ENCODE assay signal across 8 cellular contexts in genomic region chr3:122458992-122459391, GRCh38. TPM values are rescaled to one million over a fixed set of nuclear protein-coding genes. Genes with fewer than 3 reads are reported as not detected.
DNase-seq lines count a peak whose midpoint lies in the region; ATAC-seq and TF ChIP-seq lines count a peak whose summit lies in the region.

No MANE protein-coding gene starts in this region.

- peaks cover 22% of the 10 kb centered on the region for H3K36me3 Mint-ChIP-seq in chondrocyte (ENCODE audit: low read depth)

- no peaks in the 10 kb centered on the region for H3K27me3 Mint-ChIP-seq in chondrocyte (ENCODE audit: low read depth)

- peak; percentile 83 for TF ChIP-seq CTCF in chondrocyte (IDR thresholded peaks at IDR 0.05)

- H3K4me3 Mint-ChIP-seq in chondrocyte (ENCODE audit: unreplicated experiment): no peak overlapping the region

- H3K4me1 Mint-ChIP-seq in chondrocyte (ENCODE audit: low read depth): no peaks in the 10 kb centered on the region

- H3K27ac Mint-ChIP-seq in chondrocyte (ENCODE audit: unreplicated experiment): no peak overlapping the region

- DNase-seq in G401 (ENCODE audit: low spot score) (peak; percentile 30), LHCN-M2 (ENCODE audit: low read depth) (peak; percentile 42), chondrocyte (ENCODE audit: low spot score) (no peak), non-pigmented ciliary epithelial cell (ENCODE audit: low read depth) (peak; percentile 14), COR-L47 (lab: John Stamatoyannopoulos, UW) (no peak), GDM1 (lab: John Stamatoyannopoulos, UW) (no peak), NCI-H1048 (lab: John Stamatoyannopoulos, UW) (no peak)

- no peaks in the 10 kb centered on the region for H3K9me3 Mint-ChIP-seq in chondrocyte (ENCODE audit: low read depth)

- no peak for ATAC-seq in GM18511 (IDR thresholded peaks at IDR 0.05; ENCODE audit: unreplicated experiment)

- in situ Hi-C loops in G401 (cut with HindIII; ENCODE audit: low sequenced_read_pairs): no loop called here

RNA-seq across cellular contexts. Expression of gene WDR5B, which starts 43.1 kb away (rescaled TPM):
- total RNA-seq in G401 (2014; rRNA removed; shearing (Covaris generic)): 1.5 and 3.5 TPM in 2 replicates
- 4.7 and 6.0 TPM in 2 replicates for total RNA-seq in LHCN-M2 (2014; rRNA removed)
- 1.7 TPM for polyA plus RNA-seq in LHCN-M2 (2012)
- 4.7 to 6.4 TPM (median 5.0 TPM) in 3 replicates for total RNA-seq in chondrocyte

RNA-seq across cellular contexts. Expression of gene KPNA1, which starts 55.7 kb away (rescaled TPM):
- total RNA-seq in G401 (2014; rRNA removed; shearing (Covaris generic)): 30.8 and 58.9 TPM in 2 replicates
- total RNA-seq in LHCN-M2 (2014; rRNA removed): 28.0 and 34.6 TPM in 2 replicates
- 29.6 TPM for polyA plus RNA-seq in LHCN-M2 (2012)
- total RNA-seq in chondrocyte: 80.6 to 88.9 TPM (median 85.6 TPM) in 3 replicates

Comparison
In these comparisons a context has a peak if more than half of its experiments do, and no peak if none do; other contexts are left out.
1. DNase-seq: peak in G401 (single experiment), LHCN-M2 (single experiment) and non-pigmented ciliary epithelial cell (single experiment); none in chondrocyte (single experiment), COR-L47 (single experiment), GDM1 (single experiment) and NCI-H1048 (single experiment).